In genomic region chr6:11833626-11834592, GRCh38 we compare ENCODE assay signal across 1 cellular context.
A peak's percentile ranks its signal among the peaks of the same experiment; 100 is the strongest.
TF ChIP-seq lines count a peak whose summit lies in the region.

No MANE protein-coding gene starts in this region.

TF ChIP-seq in K562, 482 proteins besides CTCF, POLR2A, EP300 and RAD21 (continued from another document and continues in another):
- TF ChIP-seq TRIM25 (IDR thresholded peaks at IDR 0.05; ENCODE audit: borderline replicate concordance) (no peak), ZNF407 (IDR thresholded peaks at IDR 0.05; ENCODE audit: low read depth) (no peak), NCOA1 (IDR thresholded peaks at IDR 0.05; ENCODE audit: low read depth) (peak; percentile 70; the same call in 1 of the 2 replicates), ILK (tag; IDR thresholded peaks at IDR 0.05; ENCODE audit: borderline replicate concordance, low read depth) (no peak), STAT6 (CRISPR knock-in tag; IDR thresholded peaks at IDR 0.05) (no peak), NFE2 (IDR thresholded peaks at IDR 0.05; ENCODE audit: low read depth) (peak; percentile 84), TAF7 (tag; IDR thresholded peaks at IDR 0.05) (no peak), PTBP1 (IDR thresholded peaks at IDR 0.05; ENCODE audit: low read depth, low read length) (no peak), PRDM10 (IDR thresholded peaks at IDR 0.05; ENCODE audit: partially characterized antibody) (peak; percentile 47), CREB1 (IDR thresholded peaks at IDR 0.05) (no peak; the same call in 1 of the 2 replicates), CREB1 (CRISPR knock-in tag; IDR thresholded peaks at IDR 0.05) (no peak), ZBTB9 (CRISPR knock-in tag; IDR thresholded peaks at IDR 0.05) (no peak), MTA3 (IDR thresholded peaks at IDR 0.05; ENCODE audit: borderline replicate concordance) (no peak), TBL1XR1 (IDR thresholded peaks at IDR 0.05; ENCODE audit: low read length in 2 of 2) (peak in 1 of 2 experiments; percentile 76; a peak in 1 of 4 replicates), CEBPZ (IDR thresholded peaks at IDR 0.05; ENCODE audit: borderline replicate concordance, low read depth, low read length) (no peak), RBM39 (optimal IDR thresholded peaks at IDR 0.05; ENCODE audit: low read depth, low read length) (no peak), ZBTB17 (CRISPR knock-in tag; IDR thresholded peaks at IDR 0.05) (no peak), SREBF1 (IDR thresholded peaks at IDR 0.05; ENCODE audit: borderline replicate concordance, low read depth, low read length) (no peak), MEIS2 (IDR thresholded peaks at IDR 0.05; ENCODE audit: partially characterized antibody) (peak; percentile 98), SETDB1 (IDR thresholded peaks at IDR 0.05; ENCODE audit: low read length) (no peak), CBX8 (IDR thresholded peaks at IDR 0.05; ENCODE audit: borderline replicate concordance, extremely low read depth, low read depth, low read length, poor library complexity, severe bottlenecking) (no peak), ZNF77 (CRISPR knock-in tag; IDR thresholded peaks at IDR 0.05) (no peak), ZNF551 (CRISPR knock-in tag; IDR thresholded peaks at IDR 0.05) (no peak), HDAC8 (tag; IDR thresholded peaks at IDR 0.05) (no peak), HINFP (tag; conservative IDR thresholded peaks at IDR 0.05; ENCODE audit: low read depth) (no peak), CBFA2T3 (IDR thresholded peaks at IDR 0.05) (peak; percentile 95), SMARCA5 (IDR thresholded peaks at IDR 0.05) (no peak)
